ENCODE assay signal across 1 cellular context in the genomic region with DNA sequence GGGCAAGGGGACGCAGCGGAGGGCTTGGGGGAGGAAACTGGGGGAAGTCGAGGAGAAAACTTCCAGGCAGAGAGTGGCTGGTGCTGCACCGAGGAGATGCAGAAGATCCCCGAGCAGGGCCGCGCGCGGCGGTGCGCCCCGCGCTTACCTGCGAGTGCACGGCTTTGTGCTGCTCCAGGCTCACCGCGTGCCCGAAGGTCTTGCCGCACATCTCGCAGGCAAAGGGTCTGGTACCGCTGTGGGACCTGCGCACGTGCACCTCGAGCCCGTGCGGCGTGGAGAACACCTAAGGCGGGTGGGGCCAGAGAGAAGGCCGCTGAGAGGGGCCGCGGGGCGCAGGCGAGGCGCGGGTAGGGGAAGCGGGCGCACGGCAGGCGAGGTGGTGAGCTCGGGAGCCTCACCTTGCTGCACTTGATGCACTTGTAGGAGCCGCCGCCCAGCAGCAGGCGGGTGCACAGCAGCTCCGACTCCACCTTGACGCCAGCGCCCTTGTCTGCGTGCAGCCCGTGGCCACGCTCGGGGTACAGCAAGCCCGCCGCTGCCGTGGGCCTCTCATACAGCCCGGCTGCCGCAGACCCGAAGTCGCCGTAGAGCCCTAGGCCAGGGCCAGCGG.
TF ChIP-seq lines count a peak whose summit lies in the region.

No MANE protein-coding gene starts in this region.

TF ChIP-seq in WTC11, 78 proteins besides CTCF, POLR2A, EP300 and RAD21 (continued from another document and continues in another):
- TF ChIP-seq, protein P1, sequence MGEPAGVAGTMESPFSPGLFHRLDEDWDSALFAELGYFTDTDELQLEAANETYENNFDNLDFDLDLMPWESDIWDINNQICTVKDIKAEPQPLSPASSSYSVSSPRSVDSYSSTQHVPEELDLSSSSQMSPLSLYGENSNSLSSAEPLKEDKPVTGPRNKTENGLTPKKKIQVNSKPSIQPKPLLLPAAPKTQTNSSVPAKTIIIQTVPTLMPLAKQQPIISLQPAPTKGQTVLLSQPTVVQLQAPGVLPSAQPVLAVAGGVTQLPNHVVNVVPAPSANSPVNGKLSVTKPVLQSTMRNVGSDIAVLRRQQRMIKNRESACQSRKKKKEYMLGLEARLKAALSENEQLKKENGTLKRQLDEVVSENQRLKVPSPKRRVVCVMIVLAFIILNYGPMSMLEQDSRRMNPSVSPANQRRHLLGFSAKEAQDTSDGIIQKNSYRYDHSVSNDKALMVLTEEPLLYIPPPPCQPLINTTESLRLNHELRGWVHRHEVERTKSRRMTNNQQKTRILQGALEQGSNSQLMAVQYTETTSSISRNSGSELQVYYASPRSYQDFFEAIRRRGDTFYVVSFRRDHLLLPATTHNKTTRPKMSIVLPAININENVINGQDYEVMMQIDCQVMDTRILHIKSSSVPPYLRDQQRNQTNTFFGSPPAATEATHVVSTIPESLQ (CRISPR knock-in tag; IDR thresholded peaks at IDR 0.05): no peak
- TF ChIP-seq JUN (CRISPR knock-in tag; IDR thresholded peaks at IDR 0.05) (peak; percentile 94), PRRX2 (CRISPR knock-in tag; IDR thresholded peaks at IDR 0.05) (no peak), ZBTB21 (CRISPR knock-in tag; IDR thresholded peaks at IDR 0.05; ENCODE audit: borderline replicate concordance) (peak; percentile 90), JAZF1 (CRISPR knock-in tag; IDR thresholded peaks at IDR 0.05) (no peak), NR2C2 (CRISPR knock-in tag; IDR thresholded peaks at IDR 0.05) (peak; percentile 83), TEAD4 (CRISPR knock-in tag; IDR thresholded peaks at IDR 0.05) (peak; percentile 95), NR3C1 (CRISPR knock-in tag; conservative IDR thresholded peaks at IDR 0.05; ENCODE audit: low read depth) (peak; percentile 88; the same call in 1 of the 2 replicates), TEAD1 (CRISPR knock-in tag; IDR thresholded peaks at IDR 0.05) (peak; percentile 96), ZNF317 (CRISPR knock-in tag; IDR thresholded peaks at IDR 0.05; ENCODE audit: borderline replicate concordance, low read depth) (0 out of 2 replicates have a peak, but pooled peaks have one; percentile 58), SOX15 (CRISPR knock-in tag; IDR thresholded peaks at IDR 0.05) (no peak), CBFB (CRISPR knock-in tag; IDR thresholded peaks at IDR 0.05; ENCODE audit: low read depth) (no peak; the same call in 1 of the 2 replicates), GRHL2 (CRISPR knock-in tag; IDR thresholded peaks at IDR 0.05; ENCODE audit: insufficient replicate concordance, severe bottlenecking) (no peak)
- TF ChIP-seq, protein P2, sequence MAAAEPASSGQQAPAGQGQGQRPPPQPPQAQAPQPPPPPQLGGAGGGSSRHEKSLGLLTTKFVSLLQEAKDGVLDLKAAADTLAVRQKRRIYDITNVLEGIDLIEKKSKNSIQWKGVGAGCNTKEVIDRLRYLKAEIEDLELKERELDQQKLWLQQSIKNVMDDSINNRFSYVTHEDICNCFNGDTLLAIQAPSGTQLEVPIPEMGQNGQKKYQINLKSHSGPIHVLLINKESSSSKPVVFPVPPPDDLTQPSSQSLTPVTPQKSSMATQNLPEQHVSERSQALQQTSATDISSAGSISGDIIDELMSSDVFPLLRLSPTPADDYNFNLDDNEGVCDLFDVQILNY (CRISPR knock-in tag; IDR thresholded peaks at IDR 0.05): peak; percentile 84
- TF ChIP-seq, protein P3, sequence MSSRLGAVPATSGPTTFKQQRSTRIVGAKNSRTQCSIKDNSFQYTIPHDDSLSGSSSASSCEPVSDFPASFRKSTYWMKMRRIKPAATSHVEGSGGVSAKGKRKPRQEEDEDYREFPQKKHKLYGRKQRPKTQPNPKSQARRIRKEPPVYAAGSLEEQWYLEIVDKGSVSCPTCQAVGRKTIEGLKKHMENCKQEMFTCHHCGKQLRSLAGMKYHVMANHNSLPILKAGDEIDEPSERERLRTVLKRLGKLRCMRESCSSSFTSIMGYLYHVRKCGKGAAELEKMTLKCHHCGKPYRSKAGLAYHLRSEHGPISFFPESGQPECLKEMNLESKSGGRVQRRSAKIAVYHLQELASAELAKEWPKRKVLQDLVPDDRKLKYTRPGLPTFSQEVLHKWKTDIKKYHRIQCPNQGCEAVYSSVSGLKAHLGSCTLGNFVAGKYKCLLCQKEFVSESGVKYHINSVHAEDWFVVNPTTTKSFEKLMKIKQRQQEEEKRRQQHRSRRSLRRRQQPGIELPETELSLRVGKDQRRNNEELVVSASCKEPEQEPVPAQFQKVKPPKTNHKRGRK (CRISPR knock-in tag; IDR thresholded peaks at IDR 0.05; ENCODE audit: borderline replicate concordance): 0 out of 2 replicates have a peak, but pooled peaks have one; percentile 55
- TF ChIP-seq, protein P4, sequence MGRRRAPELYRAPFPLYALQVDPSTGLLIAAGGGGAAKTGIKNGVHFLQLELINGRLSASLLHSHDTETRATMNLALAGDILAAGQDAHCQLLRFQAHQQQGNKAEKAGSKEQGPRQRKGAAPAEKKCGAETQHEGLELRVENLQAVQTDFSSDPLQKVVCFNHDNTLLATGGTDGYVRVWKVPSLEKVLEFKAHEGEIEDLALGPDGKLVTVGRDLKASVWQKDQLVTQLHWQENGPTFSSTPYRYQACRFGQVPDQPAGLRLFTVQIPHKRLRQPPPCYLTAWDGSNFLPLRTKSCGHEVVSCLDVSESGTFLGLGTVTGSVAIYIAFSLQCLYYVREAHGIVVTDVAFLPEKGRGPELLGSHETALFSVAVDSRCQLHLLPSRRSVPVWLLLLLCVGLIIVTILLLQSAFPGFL (CRISPR knock-in tag; IDR thresholded peaks at IDR 0.05; ENCODE audit: borderline replicate concordance): peak; percentile 81; the same call in 1 of the 2 replicates
- TF ChIP-seq, protein P5, sequence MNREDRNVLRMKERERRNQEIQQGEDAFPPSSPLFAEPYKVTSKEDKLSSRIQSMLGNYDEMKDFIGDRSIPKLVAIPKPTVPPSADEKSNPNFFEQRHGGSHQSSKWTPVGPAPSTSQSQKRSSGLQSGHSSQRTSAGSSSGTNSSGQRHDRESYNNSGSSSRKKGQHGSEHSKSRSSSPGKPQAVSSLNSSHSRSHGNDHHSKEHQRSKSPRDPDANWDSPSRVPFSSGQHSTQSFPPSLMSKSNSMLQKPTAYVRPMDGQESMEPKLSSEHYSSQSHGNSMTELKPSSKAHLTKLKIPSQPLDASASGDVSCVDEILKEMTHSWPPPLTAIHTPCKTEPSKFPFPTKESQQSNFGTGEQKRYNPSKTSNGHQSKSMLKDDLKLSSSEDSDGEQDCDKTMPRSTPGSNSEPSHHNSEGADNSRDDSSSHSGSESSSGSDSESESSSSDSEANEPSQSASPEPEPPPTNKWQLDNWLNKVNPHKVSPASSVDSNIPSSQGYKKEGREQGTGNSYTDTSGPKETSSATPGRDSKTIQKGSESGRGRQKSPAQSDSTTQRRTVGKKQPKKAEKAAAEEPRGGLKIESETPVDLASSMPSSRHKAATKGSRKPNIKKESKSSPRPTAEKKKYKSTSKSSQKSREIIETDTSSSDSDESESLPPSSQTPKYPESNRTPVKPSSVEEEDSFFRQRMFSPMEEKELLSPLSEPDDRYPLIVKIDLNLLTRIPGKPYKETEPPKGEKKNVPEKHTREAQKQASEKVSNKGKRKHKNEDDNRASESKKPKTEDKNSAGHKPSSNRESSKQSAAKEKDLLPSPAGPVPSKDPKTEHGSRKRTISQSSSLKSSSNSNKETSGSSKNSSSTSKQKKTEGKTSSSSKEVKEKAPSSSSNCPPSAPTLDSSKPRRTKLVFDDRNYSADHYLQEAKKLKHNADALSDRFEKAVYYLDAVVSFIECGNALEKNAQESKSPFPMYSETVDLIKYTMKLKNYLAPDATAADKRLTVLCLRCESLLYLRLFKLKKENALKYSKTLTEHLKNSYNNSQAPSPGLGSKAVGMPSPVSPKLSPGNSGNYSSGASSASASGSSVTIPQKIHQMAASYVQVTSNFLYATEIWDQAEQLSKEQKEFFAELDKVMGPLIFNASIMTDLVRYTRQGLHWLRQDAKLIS (CRISPR knock-in tag; IDR thresholded peaks at IDR 0.05; ENCODE audit: borderline replicate concordance): peak; percentile 72; the same call in 1 of the 2 replicates
- TF ChIP-seq, protein P6, sequence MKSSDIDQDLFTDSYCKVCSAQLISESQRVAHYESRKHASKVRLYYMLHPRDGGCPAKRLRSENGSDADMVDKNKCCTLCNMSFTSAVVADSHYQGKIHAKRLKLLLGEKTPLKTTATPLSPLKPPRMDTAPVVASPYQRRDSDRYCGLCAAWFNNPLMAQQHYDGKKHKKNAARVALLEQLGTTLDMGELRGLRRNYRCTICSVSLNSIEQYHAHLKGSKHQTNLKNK (CRISPR knock-in tag; IDR thresholded peaks at IDR 0.05): no peak
- TF ChIP-seq, protein P7, sequence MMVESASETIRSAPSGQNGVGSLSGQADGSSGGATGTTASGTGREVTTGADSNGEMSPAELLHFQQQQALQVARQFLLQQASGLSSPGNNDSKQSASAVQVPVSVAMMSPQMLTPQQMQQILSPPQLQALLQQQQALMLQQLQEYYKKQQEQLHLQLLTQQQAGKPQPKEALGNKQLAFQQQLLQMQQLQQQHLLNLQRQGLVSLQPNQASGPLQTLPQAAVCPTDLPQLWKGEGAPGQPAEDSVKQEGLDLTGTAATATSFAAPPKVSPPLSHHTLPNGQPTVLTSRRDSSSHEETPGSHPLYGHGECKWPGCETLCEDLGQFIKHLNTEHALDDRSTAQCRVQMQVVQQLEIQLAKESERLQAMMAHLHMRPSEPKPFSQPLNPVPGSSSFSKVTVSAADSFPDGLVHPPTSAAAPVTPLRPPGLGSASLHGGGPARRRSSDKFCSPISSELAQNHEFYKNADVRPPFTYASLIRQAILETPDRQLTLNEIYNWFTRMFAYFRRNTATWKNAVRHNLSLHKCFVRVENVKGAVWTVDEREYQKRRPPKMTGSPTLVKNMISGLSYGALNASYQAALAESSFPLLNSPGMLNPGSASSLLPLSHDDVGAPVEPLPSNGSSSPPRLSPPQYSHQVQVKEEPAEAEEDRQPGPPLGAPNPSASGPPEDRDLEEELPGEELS (CRISPR knock-in tag; IDR thresholded peaks at IDR 0.05): peak; percentile 97
- TF ChIP-seq, protein P8, sequence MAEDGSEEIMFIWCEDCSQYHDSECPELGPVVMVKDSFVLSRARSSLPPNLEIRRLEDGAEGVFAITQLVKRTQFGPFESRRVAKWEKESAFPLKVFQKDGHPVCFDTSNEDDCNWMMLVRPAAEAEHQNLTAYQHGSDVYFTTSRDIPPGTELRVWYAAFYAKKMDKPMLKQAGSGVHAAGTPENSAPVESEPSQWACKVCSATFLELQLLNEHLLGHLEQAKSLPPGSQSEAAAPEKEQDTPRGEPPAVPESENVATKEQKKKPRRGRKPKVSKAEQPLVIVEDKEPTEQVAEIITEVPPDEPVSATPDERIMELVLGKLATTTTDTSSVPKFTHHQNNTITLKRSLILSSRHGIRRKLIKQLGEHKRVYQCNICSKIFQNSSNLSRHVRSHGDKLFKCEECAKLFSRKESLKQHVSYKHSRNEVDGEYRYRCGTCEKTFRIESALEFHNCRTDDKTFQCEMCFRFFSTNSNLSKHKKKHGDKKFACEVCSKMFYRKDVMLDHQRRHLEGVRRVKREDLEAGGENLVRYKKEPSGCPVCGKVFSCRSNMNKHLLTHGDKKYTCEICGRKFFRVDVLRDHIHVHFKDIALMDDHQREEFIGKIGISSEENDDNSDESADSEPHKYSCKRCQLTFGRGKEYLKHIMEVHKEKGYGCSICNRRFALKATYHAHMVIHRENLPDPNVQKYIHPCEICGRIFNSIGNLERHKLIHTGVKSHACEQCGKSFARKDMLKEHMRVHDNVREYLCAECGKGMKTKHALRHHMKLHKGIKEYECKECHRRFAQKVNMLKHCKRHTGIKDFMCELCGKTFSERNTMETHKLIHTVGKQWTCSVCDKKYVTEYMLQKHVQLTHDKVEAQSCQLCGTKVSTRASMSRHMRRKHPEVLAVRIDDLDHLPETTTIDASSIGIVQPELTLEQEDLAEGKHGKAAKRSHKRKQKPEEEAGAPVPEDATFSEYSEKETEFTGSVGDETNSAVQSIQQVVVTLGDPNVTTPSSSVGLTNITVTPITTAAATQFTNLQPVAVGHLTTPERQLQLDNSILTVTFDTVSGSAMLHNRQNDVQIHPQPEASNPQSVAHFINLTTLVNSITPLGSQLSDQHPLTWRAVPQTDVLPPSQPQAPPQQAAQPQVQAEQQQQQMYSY (CRISPR knock-in tag; IDR thresholded peaks at IDR 0.05): peak; percentile 73
- TF ChIP-seq, protein P9, sequence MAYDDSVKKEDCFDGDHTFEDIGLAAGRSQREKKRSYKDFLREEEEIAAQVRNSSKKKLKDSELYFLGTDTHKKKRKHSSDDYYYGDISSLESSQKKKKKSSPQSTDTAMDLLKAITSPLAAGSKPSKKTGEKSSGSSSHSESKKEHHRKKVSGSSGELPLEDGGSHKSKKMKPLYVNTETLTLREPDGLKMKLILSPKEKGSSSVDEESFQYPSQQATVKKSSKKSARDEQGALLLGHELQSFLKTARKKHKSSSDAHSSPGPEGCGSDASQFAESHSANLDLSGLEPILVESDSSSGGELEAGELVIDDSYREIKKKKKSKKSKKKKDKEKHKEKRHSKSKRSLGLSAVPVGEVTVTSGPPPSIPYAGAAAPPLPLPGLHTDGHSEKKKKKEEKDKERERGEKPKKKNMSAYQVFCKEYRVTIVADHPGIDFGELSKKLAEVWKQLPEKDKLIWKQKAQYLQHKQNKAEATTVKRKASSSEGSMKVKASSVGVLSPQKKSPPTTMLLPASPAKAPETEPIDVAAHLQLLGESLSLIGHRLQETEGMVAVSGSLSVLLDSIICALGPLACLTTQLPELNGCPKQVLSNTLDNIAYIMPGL (CRISPR knock-in tag; IDR thresholded peaks at IDR 0.05): 0 out of 2 replicates have a peak, but pooled peaks have one; percentile 53
- TF ChIP-seq, protein P10, sequence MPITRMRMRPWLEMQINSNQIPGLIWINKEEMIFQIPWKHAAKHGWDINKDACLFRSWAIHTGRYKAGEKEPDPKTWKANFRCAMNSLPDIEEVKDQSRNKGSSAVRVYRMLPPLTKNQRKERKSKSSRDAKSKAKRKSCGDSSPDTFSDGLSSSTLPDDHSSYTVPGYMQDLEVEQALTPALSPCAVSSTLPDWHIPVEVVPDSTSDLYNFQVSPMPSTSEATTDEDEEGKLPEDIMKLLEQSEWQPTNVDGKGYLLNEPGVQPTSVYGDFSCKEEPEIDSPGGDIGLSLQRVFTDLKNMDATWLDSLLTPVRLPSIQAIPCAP (CRISPR knock-in tag; IDR thresholded peaks at IDR 0.05): peak; percentile 92
- TF ChIP-seq, protein P11, sequence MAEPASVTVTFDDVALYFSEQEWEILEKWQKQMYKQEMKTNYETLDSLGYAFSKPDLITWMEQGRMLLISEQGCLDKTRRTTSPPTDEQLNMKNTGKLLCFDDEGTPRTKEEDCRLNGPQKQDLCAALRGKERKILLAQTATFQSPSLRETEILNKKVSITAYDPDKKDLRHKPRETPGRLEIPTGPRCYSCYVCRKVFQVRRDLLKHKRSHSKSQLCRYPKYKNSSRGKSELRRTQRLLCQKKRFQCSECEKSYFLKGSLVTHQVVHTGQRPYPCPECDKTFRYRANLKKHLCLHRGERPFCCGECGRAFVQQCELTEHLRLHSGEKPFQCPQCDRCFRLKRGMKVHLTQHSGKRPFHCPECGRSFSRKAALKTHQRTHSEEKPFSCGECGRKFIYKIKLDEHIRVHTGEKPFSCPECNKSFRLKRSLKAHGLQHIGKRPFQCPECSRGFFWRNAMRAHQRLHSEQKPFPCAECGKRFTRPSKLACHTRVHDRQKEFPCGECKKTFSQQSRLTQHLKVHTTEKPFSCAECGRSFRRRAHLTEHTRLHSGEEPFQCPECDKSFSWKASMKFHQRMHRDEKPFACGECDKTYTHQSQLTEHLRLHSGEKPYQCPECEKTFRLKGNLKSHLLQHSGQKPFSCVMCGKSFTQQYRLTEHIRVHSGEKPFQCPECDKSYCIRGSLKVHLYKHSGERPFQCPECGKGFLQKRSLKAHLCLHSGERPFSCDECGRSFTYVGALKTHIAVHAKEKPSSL (CRISPR knock-in tag; conservative IDR thresholded peaks at IDR 0.05): no peak
